Comparison of ENCODE assay signal across 9 cellular contexts in the genomic region with DNA sequence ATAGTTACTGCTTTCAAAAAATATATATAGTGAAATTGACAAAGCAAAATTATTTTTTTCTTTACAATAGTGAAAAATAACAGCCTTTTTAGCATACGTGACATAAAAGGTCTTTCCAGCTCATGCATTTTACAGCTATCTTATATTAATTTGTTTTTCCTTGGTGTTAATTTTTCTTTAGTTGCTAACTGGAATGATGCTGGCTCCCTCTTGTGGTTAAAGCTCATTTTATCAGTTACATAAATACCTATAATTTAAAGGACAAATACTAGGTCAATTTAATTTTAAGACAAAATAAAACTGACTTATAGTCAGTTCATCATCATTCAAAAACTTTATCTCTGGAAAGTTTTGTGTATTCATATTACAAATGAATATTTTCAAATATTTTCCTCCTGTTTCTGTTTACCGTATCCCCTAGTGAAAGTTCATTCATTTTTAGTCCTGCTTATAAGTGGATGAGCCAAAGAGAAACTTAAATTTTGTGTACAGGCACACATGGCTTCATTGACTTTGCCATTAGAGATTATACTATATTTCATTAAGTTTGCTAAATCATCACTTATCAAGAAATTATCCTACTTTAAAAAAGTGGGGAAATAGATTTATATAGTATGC. TPM values are rescaled to one million over a fixed set of nuclear protein-coding genes. Genes with fewer than 3 reads are reported as not detected.
DNase-seq lines count a peak whose midpoint lies in the region; ATAC-seq and TF ChIP-seq lines count a peak whose summit lies in the region.
"Had no signal": no experiment of that assay in that cellular context is flagged by ENCODE, and none has a peak within 500 bp of the region (broad histone marks: within the 10 kb centered on the region; RNA-seq: fewer than 3 reads in every experiment).

No MANE protein-coding gene starts in this region.

- peak; percentile 59 to 62 for TF ChIP-seq CTCF in mammary epithelial cell (conservative IDR thresholded peaks at IDR 0.05 in 1 of 2, IDR thresholded peaks at IDR 0.05 in 1 of 2; ENCODE audit: extremely low read depth in 1 of 2, insufficient read depth in 1 of 2, low read depth in 1 of 2, low read length in 2 of 2)
- peak in 1 of 2 experiments; percentile 36 for TF ChIP-seq CTCF in tibial artery (IDR thresholded peaks at IDR 0.05)

- no peak overlapping the region for H2BK15ac ChIP-seq in mesendoderm (replicated peaks; ENCODE audit: low read depth)

- no peak for ATAC-seq in HG02678 (IDR thresholded peaks at IDR 0.05; ENCODE audit: unreplicated experiment)

- H3K36me3 ChIP-seq in mammary epithelial cell (ENCODE audit: insufficient read depth, low read length) (peaks cover 6% of the 10 kb centered on the region), mesendoderm (ENCODE audit: control insufficient read depth, insufficient read depth, low read length) (no peaks in the 10 kb centered on the region), tibial artery (peaks cover 0 to 23% (median 21%) of the 10 kb centered on the region in 3 donors)

- no peaks in the 10 kb centered on the region for H3K9me3 Mint-ChIP-seq in activated T-helper 2 cell treated with anti-CD3 and anti-CD28 coated beads, Interferon-gamma antibody, Interleukin-2, Interleukin-4, amounts not matched to agents 10 μg/mL and 5 μg/mL and 100 μg/mL, durations not matched to agents 14 hours and 24 hours and 36 hours

- CTCF ChIA-PET in mammary epithelial cell (lab: Charles Lee; ENCODE audit: low non-redundant PET), result interaction anchor here (0.6 to 0.8 kb wide), 3 partner anchors 9 to 206 kb away, joined by 3 to 11 read pairs (median 6); a partner anchor contains a TSS

- H3K4me1 Mint-ChIP-seq in activated T-helper 2 cell treated with anti-CD3 and anti-CD28 coated beads, Interferon-gamma antibody, Interleukin-2, Interleukin-4, amounts not matched to agents 10 μg/mL and 5 μg/mL and 100 μg/mL, durations not matched to agents 14 hours and 24 hours and 36 hours (ENCODE audit: low read depth), result no peaks in the 10 kb centered on the region

- H3K27ac Mint-ChIP-seq in activated T-helper 2 cell treated with anti-CD3 and anti-CD28 coated beads, Interferon-gamma antibody, Interleukin-2, Interleukin-4, amounts not matched to agents 10 μg/mL and 5 μg/mL and 100 μg/mL, durations not matched to agents 14 hours and 24 hours and 36 hours, result no peak overlapping the region

- intact Hi-C loops in mammary epithelial cell (cut with micrococcal nuclease) (loop anchor here (1.0 to 2.0 kb wide), 4 partner anchors 54 to 386 kb away; a partner anchor contains a TSS), tibial artery (cut with DNase I; ENCODE audit: low total_unique reads) (no loop called here)
- intact Hi-C loops in activated T-helper 2 cell treated with anti-CD3 and anti-CD28 coated beads, Interferon-gamma antibody, Interleukin-2, Interleukin-4, amounts not matched to agents 10 μg/mL and 5 μg/mL and 100 μg/mL, durations not matched to agents 14 hours and 24 hours and 36 hours (cut with micrococcal nuclease), result loop anchor here (1.0 to 5.0 kb wide), 4 partner anchors 54 to 387 kb away; a partner anchor contains a TSS

- BruUV-seq in mammary epithelial cell (replicated peaks; lab: Mats Ljungman, UMichigan), result no TSS peak

- H3K9ac ChIP-seq in mammary epithelial cell (ENCODE audit: insufficient read depth, low read length) (no peak overlapping the region), mesendoderm (ENCODE audit: low read length) (no peak overlapping the region)
- H3K9ac ChIP-seq: BLaER1 treated with 17β-estradiol and CSF1 and Interleukin-3, amounts not matched to agents 10 nM and 100 nM had no signal

- WGBS in mammary epithelial cell (ENCODE audit: low coverage, missing lambda C conversion rate), result 67% methylated on average over 2 of the region's 2 CpGs
- no CpG with 5 or more reads among the region's 2 CpGs for WGBS in mesendoderm (ENCODE audit: extremely low coverage, insufficient coverage, low lambda C conversion rate)

- no peak overlapping the region for H3K4me3 Mint-ChIP-seq in activated T-helper 2 cell treated with anti-CD3 and anti-CD28 coated beads, Interferon-gamma antibody, Interleukin-2, Interleukin-4, amounts not matched to agents 10 μg/mL and 5 μg/mL and 100 μg/mL, durations not matched to agents 14 hours and 24 hours and 36 hours (ENCODE audit: low read depth)

- no peak overlapping the region for H3K4ac ChIP-seq in mesendoderm (ENCODE audit: low read depth, low read length)

- H2BK5ac ChIP-seq in mesendoderm (ENCODE audit: low read length), result no peak overlapping the region

- H3K27ac ChIP-seq in mammary epithelial cell (ENCODE audit: insufficient read depth, low read depth, low read length) (no peak overlapping the region), mesendoderm (ENCODE audit: low read depth, low read length) (no peak overlapping the region), tibial artery (no peak overlapping the region)
- H3K27ac ChIP-seq: BLaER1 treated with 17β-estradiol and CSF1 and Interleukin-3, amounts not matched to agents 10 nM and 100 nM had no signal

- H3K9me3 ChIP-seq in mammary epithelial cell (replicated peaks; ENCODE audit: insufficient read depth, low read length) (no peaks in the 10 kb centered on the region), tibial artery (no peaks in the 10 kb centered on the region)
- H3K9me3 ChIP-seq: BLaER1 treated with 17β-estradiol and CSF1 and Interleukin-3, amounts not matched to agents 10 nM and 100 nM had no signal

- H3K36me3 Mint-ChIP-seq in activated T-helper 2 cell treated with anti-CD3 and anti-CD28 coated beads, Interferon-gamma antibody, Interleukin-2, Interleukin-4, amounts not matched to agents 10 μg/mL and 5 μg/mL and 100 μg/mL, durations not matched to agents 14 hours and 24 hours and 36 hours (ENCODE audit: low read depth), result peaks cover 4% of the 10 kb centered on the region

- H2AFZ ChIP-seq in mammary epithelial cell (ENCODE audit: low read depth, low read length), result no peak overlapping the region

- H3K56ac ChIP-seq in mesendoderm (ENCODE audit: low read length), result no peak overlapping the region

- H3K4me2 ChIP-seq in mammary epithelial cell (ENCODE audit: insufficient read depth, low read depth, low read length) (no peak overlapping the region), mesendoderm (ENCODE audit: low read length) (no peak overlapping the region)
- H3K4me2 ChIP-seq: BLaER1 treated with 17β-estradiol and CSF1 and Interleukin-3, amounts not matched to agents 10 nM and 100 nM had no signal

- H4K5ac ChIP-seq in mesendoderm (ENCODE audit: low read length), result no peak overlapping the region

- no peaks in the 10 kb centered on the region for H3K27me3 ChIP-seq in mammary epithelial cell (ENCODE audit: insufficient read depth, low read length)
- no peaks in the 10 kb centered on the region for H3K27me3 ChIP-seq in mesendoderm (ENCODE audit: insufficient read depth, low read length, poor library complexity)
- H3K27me3 ChIP-seq in tibial artery, result no peaks in the 10 kb centered on the region
- H3K27me3 ChIP-seq: BLaER1 treated with 17β-estradiol and CSF1 and Interleukin-3, amounts not matched to agents 10 nM and 100 nM had no signal

- DNase-seq in NCI-H1417 (lab: John Stamatoyannopoulos, UW), result peak; percentile 11 to 75 (median 70)
- no peak for DNase-seq in NCI-H1417 treated with DMSO at 0.1 percent for 48 hours (lab: John Stamatoyannopoulos, UW)
- DNase-seq in NCI-H1105 treated with DMSO at 0.1 percent for 48 hours (lab: John Stamatoyannopoulos, UW), result peak; percentile 42
- DNase-seq in mammary epithelial cell, result peak; percentile 9
- peak; percentile 44 for DNase-seq in mesendoderm
- DNase-seq in tibial artery, result no peak
- no peak for DNase-seq in activated T-helper 2 cell treated with anti-CD3 and anti-CD28 coated beads, Interferon-gamma antibody, Interleukin-2, Interleukin-4, amounts not matched to agents 10 μg/mL and 5 μg/mL and 100 μg/mL, durations not matched to agents 14 hours and 24 hours and 36 hours (ENCODE audit: low spot score)

- in situ Hi-C loops in mammary epithelial cell (cut with MboI; ENCODE audit: low sequenced_read_pairs in 2 of 2), result loop anchor here (10.0 to 25.0 kb wide), 3 partner anchors 180 to 380 kb away; no protein-coding TSS in a partner anchor

- H3K4me3 ChIP-seq in mammary epithelial cell (replicated peaks in 1 of 3; ENCODE audit: insufficient read depth in 1 of 3, low read depth in 2 of 3, low read length in 3 of 3) (no peak overlapping the region), mesendoderm (ENCODE audit: low read length) (no peak overlapping the region), tibial artery (no peak overlapping the region)
- H3K4me3 ChIP-seq: BLaER1 treated with 17β-estradiol and CSF1 and Interleukin-3, amounts not matched to agents 10 nM and 100 nM had no signal

- H3K79me2 ChIP-seq in mammary epithelial cell (ENCODE audit: insufficient read depth, low read length), result no peaks in the 10 kb centered on the region
- no peaks in the 10 kb centered on the region for H3K79me2 ChIP-seq in mesendoderm (ENCODE audit: control insufficient read depth, insufficient read depth, low read length)

- H3K18ac ChIP-seq in mesendoderm (ENCODE audit: low read length), result no peak overlapping the region

- H3K4me1 ChIP-seq in mammary epithelial cell (ENCODE audit: insufficient read depth, low read length), result no peaks in the 10 kb centered on the region
- no peaks in the 10 kb centered on the region for H3K4me1 ChIP-seq in mesendoderm (ENCODE audit: control insufficient read depth, low read depth, low read length)
- H3K4me1 ChIP-seq in tibial artery, result no peaks in the 10 kb centered on the region
- H3K4me1 ChIP-seq: BLaER1 treated with 17β-estradiol and CSF1 and Interleukin-3, amounts not matched to agents 10 nM and 100 nM had no signal

- H3K27me3 Mint-ChIP-seq in activated T-helper 2 cell treated with anti-CD3 and anti-CD28 coated beads, Interferon-gamma antibody, Interleukin-2, Interleukin-4, amounts not matched to agents 10 μg/mL and 5 μg/mL and 100 μg/mL, durations not matched to agents 14 hours and 24 hours and 36 hours (ENCODE audit: low read depth), result no peaks in the 10 kb centered on the region

- no peak overlapping the region for H3K23ac ChIP-seq in mesendoderm (ENCODE audit: low read length)

- H3K79me1 ChIP-seq in mesendoderm (ENCODE audit: low read length), result no peaks in the 10 kb centered on the region

- H2AK5ac ChIP-seq in mesendoderm (ENCODE audit: low read length), result no peak overlapping the region

- dilution Hi-C loops in mammary epithelial cell (cut with HindIII; ENCODE audit: low sequenced_read_pairs), result no loop called here

- no peak overlapping the region for H2BK120ac ChIP-seq in mesendoderm (ENCODE audit: low read depth, low read length)

- no peaks in the 10 kb centered on the region for H4K20me1 ChIP-seq in mammary epithelial cell (ENCODE audit: insufficient read depth, low read length)
- H4K20me1 ChIP-seq: BLaER1 treated with 17β-estradiol and CSF1 and Interleukin-3, amounts not matched to agents 10 nM and 100 nM had no signal

- no peak overlapping the region for H4K8ac ChIP-seq in mesendoderm (ENCODE audit: low read depth, low read length)

RNA-seq across cellular contexts. Expression of a gene that starts 9.9 kb away (rescaled TPM):
- 10 to 100 TPM; 22.3 to 28.1 TPM for total RNA-seq in mammary epithelial cell
- 9.5 TPM for polyA plus RNA-seq in mammary epithelial cell
- polyA minus RNA-seq in mammary epithelial cell, result 13.1 TPM
- polyA plus RNA-seq in mesendoderm (2013, experiment 1 of 2), result 26.0 TPM
- polyA plus RNA-seq in mesendoderm (2013, experiment 2 of 2), result 24.2 TPM
- 39.5 and 40.9 TPM in 2 replicates for total RNA-seq in activated T-helper 2 cell treated with anti-CD3 and anti-CD28 coated beads, Interferon-gamma antibody, Interleukin-2, Interleukin-4, amounts not matched to agents 10 μg/mL and 5 μg/mL and 100 μg/mL, durations not matched to agents 14 hours and 24 hours and 36 hours

RNA-seq across cellular contexts. Expression of a gene that starts 54.5 kb away (rescaled TPM):
- total RNA-seq in mammary epithelial cell, result 10 to 100 TPM; 10.2 to 13.0 TPM
- 6.1 TPM for polyA plus RNA-seq in mammary epithelial cell
- 20.3 TPM for polyA minus RNA-seq in mammary epithelial cell
- 7.1 TPM for polyA plus RNA-seq in mesendoderm (2013, experiment 1 of 2)
- polyA plus RNA-seq in mesendoderm (2013, experiment 2 of 2), result 7.2 TPM
- total RNA-seq in activated T-helper 2 cell treated with anti-CD3 and anti-CD28 coated beads, Interferon-gamma antibody, Interleukin-2, Interleukin-4, amounts not matched to agents 10 μg/mL and 5 μg/mL and 100 μg/mL, durations not matched to agents 14 hours and 24 hours and 36 hours, result 14.8 and 15.1 TPM in 2 replicates

Comparison
In these comparisons a context has a peak if more than half of its experiments do, and no peak if none do; other contexts are left out.
1. DNase-seq: peak in NCI-H1417 (3 of 3), NCI-H1105 treated with DMSO at 0.1 percent for 48 hours (single experiment), mammary epithelial cell (single experiment) and mesendoderm (single experiment); none in NCI-H1417 treated with DMSO at 0.1 percent for 48 hours (single experiment), tibial artery (0 of 2) and activated T-helper 2 cell treated with anti-CD3 and anti-CD28 coated beads, Interferon-gamma antibody, Interleukin-2, Interleukin-4, amounts not matched to agents 10 μg/mL and 5 μg/mL and 100 μg/mL, durations not matched to agents 14 hours and 24 hours and 36 hours (single experiment).